ENCODE assay signal across 1 cellular context in genomic region chr14:69808919-69809808, GRCh38.
TF ChIP-seq lines count a peak whose summit lies in the region.

No MANE protein-coding gene starts in this region.

TF ChIP-seq in HepG2, 621 proteins besides CTCF, POLR2A, EP300 and RAD21 (continues in another document):
- TF ChIP-seq ETV5 (CRISPR knock-in tag; IDR thresholded peaks at IDR 0.05; ENCODE audit: borderline replicate concordance) (peak; percentile 65; the same call in 1 of the 2 replicates), MTERF4 (CRISPR knock-in tag; IDR thresholded peaks at IDR 0.05) (no peak), MAFK (conservative IDR thresholded peaks at IDR 0.05 in 1 of 2, IDR thresholded peaks at IDR 0.05 in 1 of 2; ENCODE audit: low read length in 2 of 2) (peak; percentile 8 to 52; a peak in 3 of 4 replicates), IRF9 (CRISPR knock-in tag; IDR thresholded peaks at IDR 0.05; ENCODE audit: borderline replicate concordance) (no peak), ZFP90 (CRISPR knock-in tag; IDR thresholded peaks at IDR 0.05; ENCODE audit: borderline replicate concordance) (peak; percentile 77; the same call in 1 of the 2 replicates), ARID2 (CRISPR knock-in tag; IDR thresholded peaks at IDR 0.05; ENCODE audit: borderline replicate concordance) (no peak), CENPX (CRISPR knock-in tag; IDR thresholded peaks at IDR 0.05) (no peak), SMARCC2 (IDR thresholded peaks at IDR 0.05) (peak; percentile 81; the same call in 1 of the 2 replicates), ZNF160 (CRISPR knock-in tag; IDR thresholded peaks at IDR 0.05) (peak; percentile 61; the same call in 1 of the 2 replicates), ZFP62 (CRISPR knock-in tag; IDR thresholded peaks at IDR 0.05) (no peak), ZNF24 (IDR thresholded peaks at IDR 0.05) (no peak), SMYD3 (CRISPR knock-in tag; IDR thresholded peaks at IDR 0.05) (no peak), ZNF562 (CRISPR knock-in tag; IDR thresholded peaks at IDR 0.05; ENCODE audit: borderline replicate concordance) (no peak), ZNF431 (CRISPR knock-in tag; IDR thresholded peaks at IDR 0.05; ENCODE audit: borderline replicate concordance, low read depth) (0 out of 2 replicates have a peak, but pooled peaks have one; percentile 50), THAP9 (CRISPR knock-in tag; IDR thresholded peaks at IDR 0.05; ENCODE audit: borderline replicate concordance) (no peak), ZNF512 (CRISPR knock-in tag; IDR thresholded peaks at IDR 0.05) (no peak), ZNF225 (CRISPR knock-in tag; IDR thresholded peaks at IDR 0.05) (no peak), ZNF710 (CRISPR knock-in tag; IDR thresholded peaks at IDR 0.05; ENCODE audit: borderline replicate concordance) (peak; percentile 88; the same call in 1 of the 2 replicates), USF2 (IDR thresholded peaks at IDR 0.05; ENCODE audit: low read depth, low read length) (no peak), USF2 (CRISPR knock-in tag; IDR thresholded peaks at IDR 0.05; ENCODE audit: borderline replicate concordance) (no peak), ZBTB44 (CRISPR knock-in tag; IDR thresholded peaks at IDR 0.05) (no peak), RBAK (CRISPR knock-in tag; IDR thresholded peaks at IDR 0.05) (no peak), AKAP8 (CRISPR knock-in tag; IDR thresholded peaks at IDR 0.05) (no peak), ARNT2 (CRISPR knock-in tag; IDR thresholded peaks at IDR 0.05; ENCODE audit: low read depth) (no peak; the same call in 1 of the 2 replicates), GFI1 (CRISPR knock-in tag; IDR thresholded peaks at IDR 0.05; ENCODE audit: borderline replicate concordance) (peak; percentile 71), TERF1 (CRISPR knock-in tag; IDR thresholded peaks at IDR 0.05) (no peak), THAP7 (CRISPR knock-in tag; IDR thresholded peaks at IDR 0.05) (peak; percentile 99), ZNF382 (CRISPR knock-in tag; IDR thresholded peaks at IDR 0.05; ENCODE audit: borderline replicate concordance) (no peak), HES4 (CRISPR knock-in tag; IDR thresholded peaks at IDR 0.05; ENCODE audit: borderline replicate concordance) (no peak), ZNF556 (CRISPR knock-in tag; IDR thresholded peaks at IDR 0.05; ENCODE audit: borderline replicate concordance) (no peak; the same call in 1 of the 2 replicates), ZBTB7B (CRISPR knock-in tag; IDR thresholded peaks at IDR 0.05) (peak; percentile 79; the same call in 1 of the 2 replicates), ZNF343 (CRISPR knock-in tag; IDR thresholded peaks at IDR 0.05) (no peak), ZBTB39 (CRISPR knock-in tag; IDR thresholded peaks at IDR 0.05) (no peak), SETDB1 (CRISPR knock-in tag; IDR thresholded peaks at IDR 0.05; ENCODE audit: borderline replicate concordance) (no peak), ZBTB46 (CRISPR knock-in tag; IDR thresholded peaks at IDR 0.05; ENCODE audit: borderline replicate concordance) (no peak), GPN1 (CRISPR knock-in tag; IDR thresholded peaks at IDR 0.05; ENCODE audit: borderline replicate concordance) (no peak), PITX1 (CRISPR knock-in tag; IDR thresholded peaks at IDR 0.05) (no peak), MXD3 (CRISPR knock-in tag; IDR thresholded peaks at IDR 0.05) (no peak), ZNF572 (CRISPR knock-in tag; IDR thresholded peaks at IDR 0.05) (no peak), MYNN (CRISPR knock-in tag; IDR thresholded peaks at IDR 0.05; ENCODE audit: low read depth) (no peak)
